In the genomic region with DNA sequence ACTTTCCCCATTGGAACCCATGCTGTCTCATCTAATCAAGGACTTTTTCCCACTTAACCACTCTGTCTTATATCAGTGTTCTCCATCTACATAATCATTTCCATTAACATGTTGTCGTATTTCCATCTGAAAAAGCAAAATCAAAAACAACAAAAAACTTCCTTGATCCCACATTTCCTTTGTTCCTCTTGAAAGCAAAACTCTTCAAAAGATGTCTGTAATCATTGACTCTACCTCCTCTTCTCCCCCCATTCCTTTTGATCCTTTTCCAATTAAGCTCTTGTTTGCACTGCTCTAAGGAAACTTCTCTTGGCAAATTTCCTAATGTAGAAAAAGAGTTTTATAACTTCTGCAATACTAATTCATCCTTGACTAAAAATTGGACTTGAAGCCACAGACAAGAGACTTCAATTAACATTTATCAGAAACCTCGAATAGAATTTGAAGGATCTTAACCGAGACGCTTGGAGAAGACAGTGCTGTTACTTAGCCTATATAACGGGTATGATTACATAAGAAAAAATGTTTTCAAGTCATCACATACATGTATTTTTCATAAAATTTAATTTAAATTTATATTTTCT, we compare ENCODE assay signal across 24 cellular contexts.
"Had no signal": no experiment of that assay in that cellular context is flagged by ENCODE, and none has a peak within 500 bp of the region (broad histone marks: within the 10 kb centered on the region; RNA-seq: fewer than 3 reads in every experiment).

No MANE protein-coding gene starts in this region.

- H3K27ac ChIP-seq: colonic mucosa, esophagus squamous epithelium, heart right ventricle, left lung, neutrophil, pancreas, sigmoid colon, stomach, thyroid gland had no signal

- H3K9me3 ChIP-seq: colonic mucosa, esophagus squamous epithelium, heart right ventricle, left lung, mucosa of descending colon, neutrophil, pancreas, sigmoid colon, stomach, thyroid gland had no signal

- H3K4me1 ChIP-seq: colonic mucosa, left lung, thyroid gland had no signal

- H3K36me3 ChIP-seq: colonic mucosa, esophagus squamous epithelium, heart right ventricle, left lung, neutrophil, pancreas, sigmoid colon, stomach, thyroid gland had no signal

- H3K27me3 ChIP-seq: colonic mucosa, esophagus squamous epithelium, heart right ventricle, left lung, neutrophil, pancreas, sigmoid colon, stomach, thyroid gland had no signal

- DNase-seq: colonic mucosa; effector CD8-positive, alpha-beta T cell; endodermal cell; erythroblast; esophagus squamous epithelium; foreskin melanocyte; glutamatergic neuron; heart right ventricle; hippocampal formation; left cardiac atrium; left lung; mesenchymal stem cell; mucosa of descending colon; naive B cell; pancreas; right cardiac atrium; sigmoid colon; stimulated activated CD4-positive, alpha-beta T cell treated with anti-CD3 and anti-CD28 coated beads, Interleukin-2, amount 100 ng/mL, for 24 hours; stimulated activated CD4-positive, alpha-beta T cell treated with anti-CD3 and anti-CD28 coated beads, Interleukin-4, amount 100 ng/mL, for 24 hours; stimulated activated naive CD4-positive, alpha-beta T cell treated with Interleukin-2 at 50 U/mL for 16 hours; stomach; thyroid gland; trophoblast cell had no signal

- H3K4me3 ChIP-seq: colonic mucosa, esophagus squamous epithelium, heart right ventricle, left lung, mucosa of descending colon, pancreas, sigmoid colon, stomach, thyroid gland had no signal
